1 cellular context compared by ENCODE assay signal in the genomic region with DNA sequence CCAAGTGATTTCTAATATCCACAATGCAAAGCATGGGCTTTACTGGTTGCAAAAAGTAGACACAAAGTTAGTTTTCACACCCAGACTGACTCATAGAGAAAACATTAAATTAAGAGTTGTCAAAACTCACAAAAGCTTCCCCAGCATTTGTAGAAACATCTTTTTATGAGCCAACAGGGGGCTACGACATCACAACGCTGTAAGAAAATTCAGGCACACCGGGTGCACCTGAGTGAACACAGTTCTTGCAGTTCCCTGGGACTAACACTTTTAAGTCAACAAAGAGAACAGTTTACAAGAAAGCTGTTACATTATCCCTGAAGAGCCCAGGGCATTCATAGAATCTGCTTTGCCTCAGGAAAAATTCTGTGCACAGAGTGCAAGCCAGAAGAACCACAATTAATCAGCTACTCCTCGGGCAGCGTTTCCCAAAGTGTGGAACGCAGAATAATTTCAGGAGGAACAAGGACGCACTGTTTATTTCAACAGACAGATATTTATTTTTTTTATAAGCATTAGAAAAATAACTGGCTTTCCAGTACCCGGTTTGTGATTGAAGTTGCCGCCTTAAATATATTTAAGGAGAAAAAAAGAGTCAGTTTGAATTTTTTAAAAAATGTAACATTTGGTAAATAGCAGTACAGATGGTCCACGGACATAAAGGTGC.
TF ChIP-seq lines count a peak whose summit lies in the region.

No MANE protein-coding gene starts in this region.

TF ChIP-seq in WTC11, 78 proteins besides CTCF, POLR2A, EP300 and RAD21 (continued from another document):
- TF ChIP-seq, protein P1, sequence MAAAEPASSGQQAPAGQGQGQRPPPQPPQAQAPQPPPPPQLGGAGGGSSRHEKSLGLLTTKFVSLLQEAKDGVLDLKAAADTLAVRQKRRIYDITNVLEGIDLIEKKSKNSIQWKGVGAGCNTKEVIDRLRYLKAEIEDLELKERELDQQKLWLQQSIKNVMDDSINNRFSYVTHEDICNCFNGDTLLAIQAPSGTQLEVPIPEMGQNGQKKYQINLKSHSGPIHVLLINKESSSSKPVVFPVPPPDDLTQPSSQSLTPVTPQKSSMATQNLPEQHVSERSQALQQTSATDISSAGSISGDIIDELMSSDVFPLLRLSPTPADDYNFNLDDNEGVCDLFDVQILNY (CRISPR knock-in tag; IDR thresholded peaks at IDR 0.05) = no peak
- no peak for TF ChIP-seq PRRX2 (CRISPR knock-in tag; IDR thresholded peaks at IDR 0.05)
- TF ChIP-seq TP53 (CRISPR knock-in tag; IDR thresholded peaks at IDR 0.05) = no peak
- no peak for TF ChIP-seq FOXP1 (CRISPR knock-in tag; IDR thresholded peaks at IDR 0.05; ENCODE audit: borderline replicate concordance)
- no peak for TF ChIP-seq NFATC4 (CRISPR knock-in tag; IDR thresholded peaks at IDR 0.05)
- TF ChIP-seq, protein P2, sequence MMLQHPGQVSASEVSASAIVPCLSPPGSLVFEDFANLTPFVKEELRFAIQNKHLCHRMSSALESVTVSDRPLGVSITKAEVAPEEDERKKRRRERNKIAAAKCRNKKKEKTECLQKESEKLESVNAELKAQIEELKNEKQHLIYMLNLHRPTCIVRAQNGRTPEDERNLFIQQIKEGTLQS (CRISPR knock-in tag; conservative IDR thresholded peaks at IDR 0.05) = no peak
- TF ChIP-seq, protein P3, sequence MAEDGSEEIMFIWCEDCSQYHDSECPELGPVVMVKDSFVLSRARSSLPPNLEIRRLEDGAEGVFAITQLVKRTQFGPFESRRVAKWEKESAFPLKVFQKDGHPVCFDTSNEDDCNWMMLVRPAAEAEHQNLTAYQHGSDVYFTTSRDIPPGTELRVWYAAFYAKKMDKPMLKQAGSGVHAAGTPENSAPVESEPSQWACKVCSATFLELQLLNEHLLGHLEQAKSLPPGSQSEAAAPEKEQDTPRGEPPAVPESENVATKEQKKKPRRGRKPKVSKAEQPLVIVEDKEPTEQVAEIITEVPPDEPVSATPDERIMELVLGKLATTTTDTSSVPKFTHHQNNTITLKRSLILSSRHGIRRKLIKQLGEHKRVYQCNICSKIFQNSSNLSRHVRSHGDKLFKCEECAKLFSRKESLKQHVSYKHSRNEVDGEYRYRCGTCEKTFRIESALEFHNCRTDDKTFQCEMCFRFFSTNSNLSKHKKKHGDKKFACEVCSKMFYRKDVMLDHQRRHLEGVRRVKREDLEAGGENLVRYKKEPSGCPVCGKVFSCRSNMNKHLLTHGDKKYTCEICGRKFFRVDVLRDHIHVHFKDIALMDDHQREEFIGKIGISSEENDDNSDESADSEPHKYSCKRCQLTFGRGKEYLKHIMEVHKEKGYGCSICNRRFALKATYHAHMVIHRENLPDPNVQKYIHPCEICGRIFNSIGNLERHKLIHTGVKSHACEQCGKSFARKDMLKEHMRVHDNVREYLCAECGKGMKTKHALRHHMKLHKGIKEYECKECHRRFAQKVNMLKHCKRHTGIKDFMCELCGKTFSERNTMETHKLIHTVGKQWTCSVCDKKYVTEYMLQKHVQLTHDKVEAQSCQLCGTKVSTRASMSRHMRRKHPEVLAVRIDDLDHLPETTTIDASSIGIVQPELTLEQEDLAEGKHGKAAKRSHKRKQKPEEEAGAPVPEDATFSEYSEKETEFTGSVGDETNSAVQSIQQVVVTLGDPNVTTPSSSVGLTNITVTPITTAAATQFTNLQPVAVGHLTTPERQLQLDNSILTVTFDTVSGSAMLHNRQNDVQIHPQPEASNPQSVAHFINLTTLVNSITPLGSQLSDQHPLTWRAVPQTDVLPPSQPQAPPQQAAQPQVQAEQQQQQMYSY (CRISPR knock-in tag; IDR thresholded peaks at IDR 0.05) = no peak
- no peak for TF ChIP-seq GABPB1 (CRISPR knock-in tag; IDR thresholded peaks at IDR 0.05)
- TF ChIP-seq SMAD3 (CRISPR knock-in tag; IDR thresholded peaks at IDR 0.05; ENCODE audit: borderline replicate concordance) = no peak
- no peak for TF ChIP-seq NR1H2 (CRISPR knock-in tag; IDR thresholded peaks at IDR 0.05)
- no peak for TF ChIP-seq NR3C1 (CRISPR knock-in tag; conservative IDR thresholded peaks at IDR 0.05; ENCODE audit: low read depth)
- TF ChIP-seq SOX15 (CRISPR knock-in tag; IDR thresholded peaks at IDR 0.05) = no peak
- no peak for TF ChIP-seq ZBTB21 (CRISPR knock-in tag; IDR thresholded peaks at IDR 0.05; ENCODE audit: borderline replicate concordance)
- no peak for TF ChIP-seq ZNF416 (CRISPR knock-in tag; IDR thresholded peaks at IDR 0.05)
TF ChIP-seq in WTC11: peak in this region for 0.
